ENCODE assay signal across 1 cellular context in the genomic region with DNA sequence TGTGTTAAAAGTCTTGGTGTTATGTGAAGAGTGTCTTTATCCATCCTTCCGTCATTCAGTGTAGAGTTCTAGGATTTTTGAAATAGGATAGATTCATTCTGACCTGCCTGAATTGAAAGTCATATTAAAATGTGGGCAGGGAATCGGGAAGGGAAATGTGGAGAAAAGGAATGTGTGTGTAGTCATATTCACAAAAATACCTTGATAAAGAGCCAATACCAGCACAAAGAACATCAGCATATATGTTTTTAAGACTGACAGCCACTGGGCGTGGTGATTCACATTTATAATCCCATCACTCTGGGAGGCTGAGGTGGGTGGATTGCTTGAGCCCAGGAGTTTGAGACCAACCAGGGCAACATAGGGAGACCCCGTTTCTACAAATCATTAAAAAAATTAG.
TF ChIP-seq lines count a peak whose summit lies in the region.

No MANE protein-coding gene starts in this region.

TF ChIP-seq in SK-N-SH, 30 proteins besides CTCF, POLR2A, EP300 and RAD21 (continued from another document):
- TF ChIP-seq NFIC (IDR thresholded peaks at IDR 0.05; ENCODE audit: borderline replicate concordance) (0 out of 2 replicates have a peak, but pooled peaks have one; percentile 43), TAF1 (IDR thresholded peaks at IDR 0.05; ENCODE audit: borderline replicate concordance, low read depth, low read length) (no peak), JUND (IDR thresholded peaks at IDR 0.05) (no peak), RFX5 (IDR thresholded peaks at IDR 0.05; ENCODE audit: low read length) (no peak)
- TF ChIP-seq, protein P1, sequence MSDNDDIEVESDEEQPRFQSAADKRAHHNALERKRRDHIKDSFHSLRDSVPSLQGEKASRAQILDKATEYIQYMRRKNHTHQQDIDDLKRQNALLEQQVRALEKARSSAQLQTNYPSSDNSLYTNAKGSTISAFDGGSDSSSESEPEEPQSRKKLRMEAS (IDR thresholded peaks at IDR 0.05; ENCODE audit: low read depth): no peak
